In genomic region chr17:7563115-7563869, GRCh38 we compare ENCODE assay signal across 1 cellular context.
A peak's percentile ranks its signal among the peaks of the same experiment; 100 is the strongest.
TF ChIP-seq lines count a peak whose summit lies in the region.

No MANE protein-coding gene starts in this region.

TF ChIP-seq in K562, 482 proteins besides CTCF, POLR2A, EP300 and RAD21:
- TF ChIP-seq RBFOX2 (IDR thresholded peaks at IDR 0.05; ENCODE audit: low read depth, low read length) (peak; percentile 39), NCOA4 (IDR thresholded peaks at IDR 0.05; ENCODE audit: partially characterized antibody) (no peak), POLR2G (IDR thresholded peaks at IDR 0.05; ENCODE audit: low read depth, low read length) (0 out of 2 replicates have a peak, but pooled peaks have one; percentile 29)
- TF ChIP-seq, protein P1, sequence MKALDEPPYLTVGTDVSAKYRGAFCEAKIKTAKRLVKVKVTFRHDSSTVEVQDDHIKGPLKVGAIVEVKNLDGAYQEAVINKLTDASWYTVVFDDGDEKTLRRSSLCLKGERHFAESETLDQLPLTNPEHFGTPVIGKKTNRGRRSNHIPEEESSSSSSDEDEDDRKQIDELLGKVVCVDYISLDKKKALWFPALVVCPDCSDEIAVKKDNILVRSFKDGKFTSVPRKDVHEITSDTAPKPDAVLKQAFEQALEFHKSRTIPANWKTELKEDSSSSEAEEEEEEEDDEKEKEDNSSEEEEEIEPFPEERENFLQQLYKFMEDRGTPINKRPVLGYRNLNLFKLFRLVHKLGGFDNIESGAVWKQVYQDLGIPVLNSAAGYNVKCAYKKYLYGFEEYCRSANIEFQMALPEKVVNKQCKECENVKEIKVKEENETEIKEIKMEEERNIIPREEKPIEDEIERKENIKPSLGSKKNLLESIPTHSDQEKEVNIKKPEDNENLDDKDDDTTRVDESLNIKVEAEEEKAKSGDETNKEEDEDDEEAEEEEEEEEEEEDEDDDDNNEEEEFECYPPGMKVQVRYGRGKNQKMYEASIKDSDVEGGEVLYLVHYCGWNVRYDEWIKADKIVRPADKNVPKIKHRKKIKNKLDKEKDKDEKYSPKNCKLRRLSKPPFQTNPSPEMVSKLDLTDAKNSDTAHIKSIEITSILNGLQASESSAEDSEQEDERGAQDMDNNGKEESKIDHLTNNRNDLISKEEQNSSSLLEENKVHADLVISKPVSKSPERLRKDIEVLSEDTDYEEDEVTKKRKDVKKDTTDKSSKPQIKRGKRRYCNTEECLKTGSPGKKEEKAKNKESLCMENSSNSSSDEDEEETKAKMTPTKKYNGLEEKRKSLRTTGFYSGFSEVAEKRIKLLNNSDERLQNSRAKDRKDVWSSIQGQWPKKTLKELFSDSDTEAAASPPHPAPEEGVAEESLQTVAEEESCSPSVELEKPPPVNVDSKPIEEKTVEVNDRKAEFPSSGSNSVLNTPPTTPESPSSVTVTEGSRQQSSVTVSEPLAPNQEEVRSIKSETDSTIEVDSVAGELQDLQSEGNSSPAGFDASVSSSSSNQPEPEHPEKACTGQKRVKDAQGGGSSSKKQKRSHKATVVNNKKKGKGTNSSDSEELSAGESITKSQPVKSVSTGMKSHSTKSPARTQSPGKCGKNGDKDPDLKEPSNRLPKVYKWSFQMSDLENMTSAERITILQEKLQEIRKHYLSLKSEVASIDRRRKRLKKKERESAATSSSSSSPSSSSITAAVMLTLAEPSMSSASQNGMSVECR (CRISPR knock-in tag; IDR thresholded peaks at IDR 0.05) = no peak
